Comparison of ENCODE assay signal across 1 cellular context in genomic region chr17:28951991-28952975, GRCh38.
A peak's percentile ranks its signal among the peaks of the same experiment; 100 is the strongest.
TF ChIP-seq lines count a peak whose summit lies in the region.

No MANE protein-coding gene starts in this region.

TF ChIP-seq in GM12878, 131 proteins besides CTCF, POLR2A, EP300 and RAD21 (continued from another document and continues in another):
- no peak for TF ChIP-seq NFXL1 (IDR thresholded peaks at IDR 0.05; ENCODE audit: borderline replicate concordance)
- no peak for TF ChIP-seq ZNF592 (IDR thresholded peaks at IDR 0.05)
- no peak for TF ChIP-seq MTA3 (IDR thresholded peaks at IDR 0.05; ENCODE audit: borderline replicate concordance, low read length)
- TF ChIP-seq NR2C1 (IDR thresholded peaks at IDR 0.05) = peak; percentile 99
- no peak for TF ChIP-seq POLR2AphosphoS2 (IDR thresholded peaks at IDR 0.05; ENCODE audit: low read depth, low read length)
- 0 out of 2 replicates have a peak, but pooled peaks have one; percentile 66 for TF ChIP-seq ELK1 (IDR thresholded peaks at IDR 0.05; ENCODE audit: low read depth, low read length)
- TF ChIP-seq E4F1 (IDR thresholded peaks at IDR 0.05; ENCODE audit: borderline replicate concordance, partially characterized antibody) = peak; percentile 55
- peak; percentile 71 for TF ChIP-seq ATF7 (IDR thresholded peaks at IDR 0.05; ENCODE audit: low read depth)
- TF ChIP-seq HCFC1 (IDR thresholded peaks at IDR 0.05; ENCODE audit: low read length) = peak; percentile 100
- TF ChIP-seq NFIC (IDR thresholded peaks at IDR 0.05; ENCODE audit: low read depth, low read length) = no peak
- no peak for TF ChIP-seq BMI1 (IDR thresholded peaks at IDR 0.05; ENCODE audit: borderline replicate concordance)
- no peak for TF ChIP-seq HDAC6 (IDR thresholded peaks at IDR 0.05; ENCODE audit: unreplicated experiment)
- no peak for TF ChIP-seq PAX5 (IDR thresholded peaks at IDR 0.05; ENCODE audit: borderline replicate concordance, low read depth, low read length)
- peak; percentile 95 for TF ChIP-seq TARDBP (IDR thresholded peaks at IDR 0.05; ENCODE audit: borderline replicate concordance)
- no peak for TF ChIP-seq CHD4 (IDR thresholded peaks at IDR 0.05)
- TF ChIP-seq POLR2AphosphoS5 (IDR thresholded peaks at IDR 0.05; ENCODE audit: low read length) = peak; percentile 67; the same call in 1 of the 2 replicates
- TF ChIP-seq SIN3A (IDR thresholded peaks at IDR 0.05; ENCODE audit: low read depth, low read length) = peak; percentile 81
- no peak for TF ChIP-seq ZNF384 (IDR thresholded peaks at IDR 0.05; ENCODE audit: borderline replicate concordance, low read depth, low read length)
- TF ChIP-seq ZSCAN29 (IDR thresholded peaks at IDR 0.05) = no peak
- no peak for TF ChIP-seq NFYA (IDR thresholded peaks at IDR 0.05; ENCODE audit: borderline replicate concordance, low read depth, low read length)
- peak; percentile 91 for TF ChIP-seq CREB1 (IDR thresholded peaks at IDR 0.05; ENCODE audit: low read depth)
- TF ChIP-seq RBBP5 (conservative IDR thresholded peaks at IDR 0.05) = no peak
- TF ChIP-seq CREM (IDR thresholded peaks at IDR 0.05; ENCODE audit: low read depth) = peak; percentile 97
- no peak for TF ChIP-seq TAF1 (IDR thresholded peaks at IDR 0.05; ENCODE audit: borderline replicate concordance, low read depth, low read length)
- no peak for TF ChIP-seq TCF7 (IDR thresholded peaks at IDR 0.05; ENCODE audit: borderline replicate concordance)
- TF ChIP-seq ZZZ3 (IDR thresholded peaks at IDR 0.05; ENCODE audit: control insufficient read depth, insufficient read length, low read depth) = no peak
- peak; percentile 51; the same call in 1 of the 2 replicates for TF ChIP-seq IRF3 (IDR thresholded peaks at IDR 0.05)
- peak; percentile 20; the same call in 1 of the 2 replicates for TF ChIP-seq TCF3 (IDR thresholded peaks at IDR 0.05; ENCODE audit: borderline replicate concordance, insufficient read depth, low read depth, low read length)
- TF ChIP-seq EZH2 (IDR thresholded peaks at IDR 0.05; ENCODE audit: borderline replicate concordance, control insufficient read depth, low read depth, low read length) = no peak
- peak; percentile 93 for TF ChIP-seq CBFB (IDR thresholded peaks at IDR 0.05; ENCODE audit: low read depth)
- peak; percentile 95; the same call in 1 of the 2 replicates for TF ChIP-seq TBL1XR1 (IDR thresholded peaks at IDR 0.05; ENCODE audit: low read depth, low read length)
- no peak for TF ChIP-seq KLF5 (IDR thresholded peaks at IDR 0.05; ENCODE audit: partially characterized antibody)
- TF ChIP-seq SMARCA5 (IDR thresholded peaks at IDR 0.05) = peak; percentile 73
- no peak for TF ChIP-seq ZBTB33 (IDR thresholded peaks at IDR 0.05)
- TF ChIP-seq E2F8 (IDR thresholded peaks at IDR 0.05; ENCODE audit: low read depth, partially characterized antibody) = no peak
- TF ChIP-seq CBX3 (IDR thresholded peaks at IDR 0.05; ENCODE audit: borderline replicate concordance, low read depth) = no peak
- TF ChIP-seq MYC (IDR thresholded peaks at IDR 0.05; ENCODE audit: insufficient read depth, insufficient read length, insufficient replicate concordance, low read length, severe bottlenecking) = peak; percentile 17
- TF ChIP-seq MTA2 (IDR thresholded peaks at IDR 0.05; ENCODE audit: low read depth) = peak; percentile 91
- peak in 1 of 2 experiments; percentile 65; a peak in 1 of 4 replicates for TF ChIP-seq SRF (IDR thresholded peaks at IDR 0.05; ENCODE audit: low read depth in 2 of 2, low read length in 2 of 2)
- TF ChIP-seq IRF4 (IDR thresholded peaks at IDR 0.05; ENCODE audit: low read depth, low read length) = peak; percentile 17; the same call in 1 of the 2 replicates
- peak; percentile 100 for TF ChIP-seq CHD2 (IDR thresholded peaks at IDR 0.05; ENCODE audit: borderline replicate concordance, low read depth, low read length)
- peak; percentile 83 for TF ChIP-seq MLLT1 (IDR thresholded peaks at IDR 0.05)
- TF ChIP-seq IKZF1 (conservative IDR thresholded peaks at IDR 0.05) = peak; percentile 99
- TF ChIP-seq USF1 (IDR thresholded peaks at IDR 0.05; ENCODE audit: borderline replicate concordance, extremely low read length, insufficient read depth, low read depth, low read length) = no peak
- 0 out of 2 replicates have a peak, but pooled peaks have one; percentile 43 for TF ChIP-seq WRNIP1 (IDR thresholded peaks at IDR 0.05; ENCODE audit: borderline replicate concordance, low read depth, low read length)
- peak; percentile 58 for TF ChIP-seq SP1 (IDR thresholded peaks at IDR 0.05; ENCODE audit: low read depth, low read length)
- TF ChIP-seq SKIL (IDR thresholded peaks at IDR 0.05; ENCODE audit: low read depth, poor library complexity, severe bottlenecking) = no peak
- peak; percentile 81 for TF ChIP-seq NR2F1 (conservative IDR thresholded peaks at IDR 0.05)
- peak; percentile 52; the same call in 1 of the 2 replicates for TF ChIP-seq SMAD5 (IDR thresholded peaks at IDR 0.05; ENCODE audit: low read depth)
